In the genomic region with DNA sequence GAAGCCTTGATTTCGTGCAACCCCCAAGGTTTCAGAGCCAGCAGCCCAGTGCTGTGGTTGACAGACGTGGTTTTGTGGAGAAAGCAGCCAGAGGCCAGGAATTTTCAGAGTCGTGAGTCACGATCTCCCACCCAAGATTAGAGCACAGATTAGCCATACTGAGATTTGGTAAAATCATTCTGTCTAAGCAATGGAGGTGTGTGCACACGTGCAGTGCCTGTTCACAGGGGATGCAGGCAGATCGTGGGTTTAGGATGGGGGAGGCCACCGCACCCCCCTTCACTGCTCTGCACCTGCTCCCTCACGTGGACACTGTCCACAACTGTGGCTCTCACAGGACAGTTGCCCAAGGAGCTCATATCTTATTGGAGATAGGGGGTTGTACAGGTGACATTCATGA, we compare ENCODE assay signal across 11 cellular contexts. TPM values are rescaled to one million over a fixed set of nuclear protein-coding genes. Genes with fewer than 3 reads are reported as not detected.
DNase-seq lines count a peak whose midpoint lies in the region; ATAC-seq and TF ChIP-seq lines count a peak whose summit lies in the region.
"Had no signal": no experiment of that assay in that cellular context is flagged by ENCODE, and none has a peak within 500 bp of the region (broad histone marks: within the 10 kb centered on the region; RNA-seq: fewer than 3 reads in every experiment).

No MANE protein-coding gene starts in this region.

- intact Hi-C loops in transverse colon (cut with DNase I; ENCODE audit: low total_unique reads), result no loop called here

- peaks cover 76% of the 10 kb centered on the region for H3K36me3 Mint-ChIP-seq in activated CD8-positive, alpha-beta T cell treated with anti-CD3 and anti-CD28 coated beads, Interleukin-2, amount 10 ng/mL, durations not matched to agents 7 days and 5 days (ENCODE audit: low read depth)

- WGBS in transverse colon (ENCODE audit: low coverage in 1 of 2), 2 donors, result 95% methylated on average over 8 of the region's 8 CpGs; no CpG with 5 or more reads in 1 of the 2 donors

- peaks cover 0 to 27% (median 8%) of the 10 kb centered on the region in 4 donors for H3K4me1 ChIP-seq in transverse colon

- ATAC-seq in activated CD8-positive, alpha-beta T cell treated with anti-CD3 and anti-CD28 coated beads, Interleukin-2, amount 10 ng/mL, durations not matched to agents 7 days and 5 days, result no peak
- ATAC-seq in GM19328 (IDR thresholded peaks at IDR 0.05; ENCODE audit: unreplicated experiment) (no peak), HG03280 (IDR thresholded peaks at IDR 0.05; ENCODE audit: unreplicated experiment) (no peak)

- no peak overlapping the region for H3K4me3 Mint-ChIP-seq in activated CD8-positive, alpha-beta T cell treated with anti-CD3 and anti-CD28 coated beads, Interleukin-2, amount 10 ng/mL, durations not matched to agents 7 days and 5 days

- DNase-seq in stimulated activated CD4-positive, alpha-beta T cell treated with anti-CD3 and anti-CD28 coated beads, Interleukin-4, amount 100 ng/mL, for 24 hours, result peak; percentile 38
- DNase-seq in stimulated activated CD4-positive, alpha-beta T cell treated with anti-CD3 and anti-CD28 coated beads, Interleukin-2, amount 100 ng/mL, for 48 hours, result no peak
- no peak for DNase-seq in activated CD8-positive, alpha-beta T cell treated with anti-CD3 and anti-CD28 coated beads, Interleukin-2, amount 10 ng/mL, durations not matched to agents 7 days and 5 days
- DNase-seq in fibroblast of villous mesenchyme (ENCODE audit: low read depth), result peak; percentile 50
- no peak for DNase-seq in transverse colon
- no peak for DNase-seq in HK-2 (ENCODE audit: unreplicated experiment)
- DNase-seq: C1 segment of cervical spinal cord, ovary had no signal

- no peak for TF ChIP-seq CTCF in fibroblast of villous mesenchyme (IDR thresholded peaks at IDR 0.05; ENCODE audit: insufficient read depth, low read depth, low read length)
- TF ChIP-seq CTCF in transverse colon (IDR thresholded peaks at IDR 0.05), result no peak

- CTCF ChIA-PET in activated CD8-positive, alpha-beta T cell treated with anti-CD3 and anti-CD28 coated beads, Interleukin-2, amount 10 ng/mL, durations not matched to agents 7 days and 5 days (lab: Charles Lee), result interaction anchor here (0.9 to 7.3 kb wide), 9 partner anchors 13 to 177 kb away, joined by 3 to 73 read pairs (median 5); no protein-coding TSS in a partner anchor

- peaks cover 82% of the 10 kb centered on the region for H3K4me1 Mint-ChIP-seq in activated CD8-positive, alpha-beta T cell treated with anti-CD3 and anti-CD28 coated beads, Interleukin-2, amount 10 ng/mL, durations not matched to agents 7 days and 5 days (ENCODE audit: low read depth)

- no peak for TF ChIP-seq EP300 in transverse colon (IDR thresholded peaks at IDR 0.05; ENCODE audit: low read depth)

- H3K4me3 ChIP-seq in fibroblast of villous mesenchyme (ENCODE audit: low read depth, low read length) (no peak overlapping the region), transverse colon (no peak overlapping the region)
- H3K4me3 ChIP-seq: ovary had no signal

- peak overlapping the region in 3 of 4 donors; percentile 5 to 80 (median 79) for H3K27ac ChIP-seq in transverse colon
- H3K27ac ChIP-seq: epithelial cell of prostate, ovary had no signal

- H3K36me3 ChIP-seq in transverse colon, result peaks cover 0 to 10% (median 0%) of the 10 kb centered on the region in 4 donors
- H3K36me3 ChIP-seq: ovary had no signal

- no peaks in the 10 kb centered on the region for H3K9me3 ChIP-seq in transverse colon
- H3K9me3 ChIP-seq: ovary had no signal

- in situ Hi-C loops in transverse colon (cut with MboI; ENCODE audit: low pct_ligation_motif_present in 1 of 4, low pct_unique_long_range_greater_than_20kb in 1 of 4, low sequenced_read_pairs in 3 of 4), result no loop called here

- H3K9me3 Mint-ChIP-seq in activated CD8-positive, alpha-beta T cell treated with anti-CD3 and anti-CD28 coated beads, Interleukin-2, amount 10 ng/mL, durations not matched to agents 7 days and 5 days (ENCODE audit: insufficient read depth), result no peaks in the 10 kb centered on the region

- no peak for TF ChIP-seq POLR2A in transverse colon (IDR thresholded peaks at IDR 0.05)

- H3K27me3 Mint-ChIP-seq in activated CD8-positive, alpha-beta T cell treated with anti-CD3 and anti-CD28 coated beads, Interleukin-2, amount 10 ng/mL, durations not matched to agents 7 days and 5 days (ENCODE audit: low read depth), result no peaks in the 10 kb centered on the region

- POLR2A ChIA-PET in activated CD8-positive, alpha-beta T cell treated with anti-CD3 and anti-CD28 coated beads, Interleukin-2, amount 10 ng/mL, durations not matched to agents 7 days and 5 days (lab: Charles Lee), result interaction anchor here (1.0 kb wide), 3 partner anchors 18 to 47 kb away, joined by 4 to 5 read pairs (median 4); partner anchors contain the start of gene GPR183

- H3K27ac Mint-ChIP-seq in activated CD8-positive, alpha-beta T cell treated with anti-CD3 and anti-CD28 coated beads, Interleukin-2, amount 10 ng/mL, durations not matched to agents 7 days and 5 days, result peak overlapping the region; percentile 89

- no peaks in the 10 kb centered on the region for H3K27me3 ChIP-seq in transverse colon
- H3K27me3 ChIP-seq: ovary had no signal

RNA-seq across cellular contexts. Expression of gene GPR183, which starts 46.6 kb away (rescaled TPM):
- 1 to 10 TPM; 5.0 to 5.2 TPM for total RNA-seq in activated CD8-positive, alpha-beta T cell treated with anti-CD3 and anti-CD28 coated beads, Interleukin-2, amount 10 ng/mL, durations not matched to agents 7 days and 5 days
- total RNA-seq in fibroblast of villous mesenchyme (0.86 and 4.5 TPM in 2 replicates), transverse colon (10 to 100 TPM in 1 of 4 donors, 1 to 10 TPM in 3; 3.0 to 14.6 (median 6.5) TPM)

Comparison
In these comparisons a context has a peak if more than half of its experiments do, and no peak if none do; other contexts are left out.
1. DNase-seq: peak in stimulated activated CD4-positive, alpha-beta T cell treated with anti-CD3 and anti-CD28 coated beads, Interleukin-4, amount 100 ng/mL, for 24 hours (single experiment) and fibroblast of villous mesenchyme (single experiment); none in stimulated activated CD4-positive, alpha-beta T cell treated with anti-CD3 and anti-CD28 coated beads, Interleukin-2, amount 100 ng/mL, for 48 hours (0 of 2), activated CD8-positive, alpha-beta T cell treated with anti-CD3 and anti-CD28 coated beads, Interleukin-2, amount 10 ng/mL, durations not matched to agents 7 days and 5 days (single experiment), transverse colon (single experiment) and HK-2 (single experiment).